8 cellular contexts compared by ENCODE assay signal in the genomic region with DNA sequence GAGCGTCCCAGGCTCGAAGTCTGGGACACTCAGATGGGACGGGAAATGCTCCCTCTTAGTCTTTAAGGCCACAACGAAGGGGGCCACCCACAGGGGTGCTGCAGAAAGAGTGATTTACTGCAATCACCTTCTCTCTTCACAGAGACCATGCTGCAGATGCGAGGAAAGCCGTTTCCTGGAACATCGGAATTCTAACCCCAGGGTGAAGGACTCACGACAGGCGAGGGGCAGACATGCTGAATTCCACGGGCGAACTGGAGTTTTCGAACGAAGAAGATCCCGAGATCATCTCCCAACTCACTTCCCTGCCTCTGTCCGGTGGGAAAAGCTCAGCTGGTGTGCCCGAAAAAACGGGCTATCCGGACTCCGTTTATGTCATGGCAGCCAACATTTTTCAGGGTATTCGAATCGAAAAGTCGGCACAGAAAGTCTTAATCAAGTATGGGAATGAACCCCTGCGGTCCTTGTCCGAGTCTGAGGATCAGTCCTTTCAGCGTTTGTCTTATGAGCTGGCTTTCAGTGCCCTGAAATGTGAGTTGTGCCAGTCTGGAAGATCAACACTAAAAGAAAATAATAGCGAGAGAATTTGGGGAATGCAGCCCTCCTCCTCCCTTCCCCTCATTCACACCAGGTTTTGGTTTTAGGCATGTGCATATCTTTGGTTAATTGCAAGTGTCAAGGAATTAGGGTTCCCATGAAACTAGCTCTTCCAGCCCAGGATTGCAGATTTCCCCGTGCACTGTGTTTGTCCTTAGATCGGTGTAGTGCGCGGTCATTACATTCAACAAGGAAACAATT. TPM values are rescaled to one million over a fixed set of nuclear protein-coding genes. Genes with fewer than 3 reads are reported as not detected.
DNase-seq lines count a peak whose midpoint lies in the region; ATAC-seq and TF ChIP-seq lines count a peak whose summit lies in the region.

No MANE protein-coding gene starts in this region.

- intact Hi-C loops in activated CD8-positive, alpha-beta T cell treated with anti-CD3 and anti-CD28 coated beads for 36 hours (cut with micrococcal nuclease): no loop called here

- no peak overlapping the region for H3K27ac ChIP-seq in smooth muscle cell (ENCODE audit: low read depth)

- no peaks in the 10 kb centered on the region for H3K4me1 ChIP-seq in iPS-15b (ENCODE audit: control insufficient read depth, insufficient read depth, low read length)
- H3K4me1 ChIP-seq in smooth muscle cell (ENCODE audit: low read depth): peaks cover 7% of the 10 kb centered on the region

- peak; percentile 28 for DNase-seq in NCI-H82 (lab: John Stamatoyannopoulos, UW)
- no peak for DNase-seq in NCI-H82 treated with DMSO at 0.1 percent for 48 hours (lab: John Stamatoyannopoulos, UW; ENCODE audit: unreplicated experiment)
- no peak for DNase-seq in activated CD8-positive, alpha-beta T cell treated with anti-CD3 and anti-CD28 coated beads for 36 hours
- DNase-seq in smooth muscle cell (lab: John Stamatoyannopoulos, UW; ENCODE audit: unreplicated experiment): no peak
- DNase-seq in activated CD4-positive, CD25-positive, alpha-beta regulatory T cell treated with anti-CD3 and anti-CD28 coated beads, Interleukin-2, amount 50 U/mL, for 72 hours: no peak
- no peak for DNase-seq in medulla oblongata (ENCODE audit: extremely low spot score)

- H3K27ac Mint-ChIP-seq in activated CD8-positive, alpha-beta T cell treated with anti-CD3 and anti-CD28 coated beads for 36 hours: no peak overlapping the region

- peak; percentile 28 for ATAC-seq in activated CD8-positive, alpha-beta T cell treated with anti-CD3 and anti-CD28 coated beads for 36 hours
- ATAC-seq in HG03439 (IDR thresholded peaks at IDR 0.05; ENCODE audit: unreplicated experiment): no peak

- H3K9ac ChIP-seq in iPS-15b (ENCODE audit: low read depth, low read length): peak overlapping the region; percentile 92
- peak overlapping the region; percentile 79 for H3K9ac ChIP-seq in smooth muscle cell (ENCODE audit: low read depth)

- H3K4me3 ChIP-seq in iPS-15b (ENCODE audit: low read depth, low read length) (peak overlapping the region; percentile 98), smooth muscle cell (peak overlapping the region; percentile 77)

- H2AFZ ChIP-seq in smooth muscle cell (ENCODE audit: low read depth): peak overlapping the region; percentile 100

- H3K4me3 Mint-ChIP-seq in activated CD8-positive, alpha-beta T cell treated with anti-CD3 and anti-CD28 coated beads for 36 hours: peak overlapping the region; percentile 52

- CTCF ChIA-PET in activated CD8-positive, alpha-beta T cell treated with anti-CD3 and anti-CD28 coated beads for 36 hours (lab: Charles Lee): interaction anchor here (0.6 to 1.2 kb wide), 3 partner anchors 91 to 147 kb away, joined by 3 read pairs; no protein-coding TSS in a partner anchor

- TF ChIP-seq CTCF in activated CD8-positive, alpha-beta T cell treated with anti-CD3 and anti-CD28 coated beads for 36 hours (IDR thresholded peaks at IDR 0.05): no peak
- no peak for TF ChIP-seq CTCF in smooth muscle cell (IDR thresholded peaks at IDR 0.05; ENCODE audit: borderline replicate concordance, insufficient read depth, poor library complexity, severe bottlenecking)

- H3K9me3 Mint-ChIP-seq in activated CD8-positive, alpha-beta T cell treated with anti-CD3 and anti-CD28 coated beads for 36 hours: peaks cover 2% of the 10 kb centered on the region

- H3K27me3 ChIP-seq in iPS-15b (ENCODE audit: control insufficient read depth, insufficient read depth, low read length) (no peaks in the 10 kb centered on the region), smooth muscle cell (ENCODE audit: low read depth) (no peaks in the 10 kb centered on the region)

- H3K4me2 ChIP-seq in smooth muscle cell: peak overlapping the region; percentile 100

- WGBS in smooth muscle cell (ENCODE audit: low lambda C conversion rate): 6% methylated on average over 29 of the region's 30 CpGs

- POLR2A ChIA-PET in activated CD8-positive, alpha-beta T cell treated with anti-CD3 and anti-CD28 coated beads for 36 hours (lab: Charles Lee): no interaction called here

- H3K79me2 ChIP-seq in smooth muscle cell (ENCODE audit: low read depth): no peaks in the 10 kb centered on the region

- H3F3A ChIP-seq in smooth muscle cell (ENCODE audit: low read depth): no peaks in the 10 kb centered on the region

- H3K9me3 ChIP-seq in iPS-15b (ENCODE audit: control insufficient read depth, insufficient read depth, low read length) (no peaks in the 10 kb centered on the region), smooth muscle cell (replicated peaks; ENCODE audit: low read depth) (no peaks in the 10 kb centered on the region)

- H3K36me3 ChIP-seq in iPS-15b (ENCODE audit: control insufficient read depth, insufficient read depth, low read length) (no peaks in the 10 kb centered on the region), smooth muscle cell (ENCODE audit: low read depth) (no peaks in the 10 kb centered on the region)

- H3K36me3 Mint-ChIP-seq in activated CD8-positive, alpha-beta T cell treated with anti-CD3 and anti-CD28 coated beads for 36 hours (ENCODE audit: low read depth): peaks cover 2% of the 10 kb centered on the region

- peaks cover 9% of the 10 kb centered on the region for H3K4me1 Mint-ChIP-seq in activated CD8-positive, alpha-beta T cell treated with anti-CD3 and anti-CD28 coated beads for 36 hours (ENCODE audit: low read depth)

- no peaks in the 10 kb centered on the region for H4K20me1 ChIP-seq in smooth muscle cell (ENCODE audit: low read depth)

- H3K27me3 Mint-ChIP-seq in activated CD8-positive, alpha-beta T cell treated with anti-CD3 and anti-CD28 coated beads for 36 hours: peaks cover 37% of the 10 kb centered on the region

RNA-seq across cellular contexts. Expression of gene NSUN7, which starts 0.9 kb away (rescaled TPM):
- total RNA-seq in activated CD8-positive, alpha-beta T cell treated with anti-CD3 and anti-CD28 coated beads for 36 hours: under 1 TPM; 0.20 to 0.22 TPM
- total RNA-seq in smooth muscle cell: 2.3 and 2.5 TPM in 2 replicates
- polyA plus RNA-seq in smooth muscle cell: 1.8 and 3.0 TPM in 2 replicates
